ENCODE assay signal across 30 cellular contexts in the genomic region with DNA sequence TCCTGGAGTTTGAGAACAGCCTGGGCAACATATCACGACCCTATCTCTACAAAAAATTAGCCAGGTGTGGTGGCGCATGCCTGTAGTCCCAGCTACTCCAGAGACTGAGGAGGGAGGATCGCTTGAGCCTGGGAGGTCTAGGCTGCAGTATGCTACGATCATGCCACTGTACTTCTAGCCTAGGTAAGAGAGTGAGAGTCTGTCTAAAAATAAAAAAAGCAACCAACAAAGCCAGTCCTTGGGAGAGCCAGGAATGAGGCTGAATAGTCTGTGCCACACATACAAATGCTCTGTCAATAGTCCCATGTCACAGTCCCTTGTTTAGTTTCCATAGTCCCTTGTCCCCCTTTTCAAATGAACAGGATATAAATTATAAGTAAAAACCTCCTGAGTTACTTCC. TPM values are rescaled to one million over a fixed set of nuclear protein-coding genes. Genes with fewer than 3 reads are reported as not detected.
"Had no signal": no experiment of that assay in that cellular context is flagged by ENCODE, and none has a peak within 500 bp of the region (broad histone marks: within the 10 kb centered on the region; RNA-seq: fewer than 3 reads in every experiment).

No MANE protein-coding gene starts in this region.

- H3K27ac ChIP-seq: RWPE1 had no signal

- H3K4me1 Mint-ChIP-seq: activated T-helper 17 cell treated with anti-CD3 and anti-CD28 coated beads, Interleukin-2, amount 50 U/mL, for 72 hours; brain; IgD-negative memory B cell had no signal

- H3K9me3 Mint-ChIP-seq: activated naive CD4-positive, alpha-beta T cell treated with anti-CD3 and anti-CD28 coated beads for 36 hours; activated T-cell treated with anti-CD3 and anti-CD28 coated beads, Interleukin-2, amount 50 U/mL, for 4 hours; activated T-helper 17 cell treated with anti-CD3 and anti-CD28 coated beads, Interleukin-2, amount 50 U/mL, for 72 hours; T-helper 1 cell treated with Interleukin-12 subunit alpha and Interleukin-12 subunit beta and Interleukin-4 antibody, amounts not matched to agents 30 μg/mL and 1 μg/mL, for 36 hours had no signal

- DNase-seq: activated CD4-positive, alpha-beta T cell treated with anti-CD3 and anti-CD28 coated beads for 48 hours; activated CD4-positive, alpha-beta T cell treated with anti-CD3 and anti-CD28 coated beads, Interleukin-2, amount 50 U/mL, for 48 hours; activated CD4-positive, CD25-positive, alpha-beta regulatory T cell treated with anti-CD3 and anti-CD28 coated beads, Interleukin-2, amount 50 U/mL, for 72 hours; activated CD8-positive, alpha-beta memory T cell treated with anti-CD3 and anti-CD28 coated beads for 24 hours; activated gamma-delta T cell; activated naive CD4-positive, alpha-beta T cell treated with anti-CD3 and anti-CD28 coated beads for 36 hours; activated T-cell treated with anti-CD3 and anti-CD28 coated beads, Interleukin-2, amount 50 U/mL, for 4 hours; amygdala; KG1; NCI-H1092; NCI-H1417; NCI-H1930; NCI-H2171; NCI-H2227 treated with DMSO at 0.1 percent for 48 hours; NCI-H526; NCI-H774; SHP77 treated with DMSO at 0.1 percent for 48 hours had no signal

- H3K4me3 Mint-ChIP-seq: activated naive CD4-positive, alpha-beta T cell treated with anti-CD3 and anti-CD28 coated beads for 36 hours; activated naive CD8-positive, alpha-beta T cell; activated T-cell treated with anti-CD3 and anti-CD28 coated beads, Interleukin-2, amount 50 U/mL, for 4 hours; activated T-helper 17 cell treated with anti-CD3 and anti-CD28 coated beads, Interleukin-2, amount 50 U/mL, for 72 hours; brain; IgD-negative memory B cell; T-helper 1 cell treated with Interleukin-12 subunit alpha and Interleukin-12 subunit beta and Interleukin-4 antibody, amounts not matched to agents 30 μg/mL and 1 μg/mL, for 36 hours had no signal

- H3K36me3 Mint-ChIP-seq: activated naive CD8-positive, alpha-beta T cell; IgD-negative memory B cell had no signal

- H3K27ac Mint-ChIP-seq: activated naive CD4-positive, alpha-beta T cell treated with anti-CD3 and anti-CD28 coated beads for 36 hours; activated naive CD8-positive, alpha-beta T cell; activated T-helper 17 cell treated with anti-CD3 and anti-CD28 coated beads, Interleukin-2, amount 50 U/mL, for 72 hours; IgD-negative memory B cell; T-helper 1 cell treated with Interleukin-12 subunit alpha and Interleukin-12 subunit beta and Interleukin-4 antibody, amounts not matched to agents 30 μg/mL and 1 μg/mL, for 36 hours had no signal

- FAIRE-seq: astrocyte had no signal

- H3K27me3 Mint-ChIP-seq: activated naive CD8-positive, alpha-beta T cell; brain had no signal

- ATAC-seq: activated T-cell treated with anti-CD3 and anti-CD28 coated beads, Interleukin-2, amount 50 U/mL, for 4 hours; activated T-helper 17 cell treated with anti-CD3 and anti-CD28 coated beads, Interleukin-2, amount 50 U/mL, for 72 hours; Panc1 had no signal

RNA-seq across cellular contexts. Expression of a gene that starts 19.3 kb away (rescaled TPM):
- total RNA-seq: activated naive CD4-positive, alpha-beta T cell treated with anti-CD3 and anti-CD28 coated beads for 36 hours; activated T-cell treated with anti-CD3 and anti-CD28 coated beads, Interleukin-2, amount 50 U/mL, for 4 hours; activated T-helper 17 cell treated with anti-CD3 and anti-CD28 coated beads, Interleukin-2, amount 50 U/mL, for 72 hours; astrocyte; LHCN-M2; M059J; NCI-H460; OCI-LY7; SK-MEL-5 had no signal
- polyA plus RNA-seq: IgD-negative memory B cell had no signal
